ENCODE assay signal across 25 cellular contexts in genomic region chr11:20931029-20931428, GRCh38.
"Had no signal": no experiment of that assay in that cellular context is flagged by ENCODE, and none has a peak within 500 bp of the region (broad histone marks: within the 10 kb centered on the region; RNA-seq: fewer than 3 reads in every experiment).

No MANE protein-coding gene starts in this region.

- H3K27me3 ChIP-seq: stomach, suprapubic skin, testis, thyroid gland, tibial artery, tibial nerve, transverse colon, upper lobe of left lung, uterus, vagina had no signal

- DNase-seq: stimulated activated CD4-positive, alpha-beta T cell treated with anti-CD3 and anti-CD28 coated beads, Interleukin-2, amount 100 ng/mL, for 48 hours; stimulated activated CD4-positive, alpha-beta T cell treated with anti-CD3 and anti-CD28 coated beads, Interleukin-4, amount 100 ng/mL, for 1 hour; stimulated activated CD4-positive, alpha-beta T cell treated with anti-CD3 and anti-CD28 coated beads, Interleukin-4, amount 100 ng/mL, for 24 hours; stimulated activated CD4-positive, alpha-beta T cell treated with anti-CD3 and anti-CD28 coated beads, Interleukin-4, amount 100 ng/mL, for 4 hours; stimulated activated CD8-positive, alpha-beta memory T cell treated with anti-CD3 and anti-CD28 coated beads, Interleukin-4, amount 100 ng/mL, for 48 hours; stimulated activated naive B cell treated with anti-CD40 and anti-IgM and Interleukin-4, amounts not matched to agents 10 μg/mL and 1 μg/mL and 100 μg/mL, for 72 hours; stimulated activated naive CD4-positive, alpha-beta T cell; stimulated activated naive CD4-positive, alpha-beta T cell treated with Interleukin-2 at 50 U/mL for 16 hours; stimulated activated naive CD8-positive, alpha-beta T cell treated with anti-CD3 and anti-CD28 coated beads, Interleukin-15, amount 100 ng/mL, for 72 hours; stimulated activated naive CD8-positive, alpha-beta T cell treated with anti-CD3 and anti-CD28 coated beads, Interleukin-15, Interleukin-2, amounts not matched to agents 100 U/mL and 50 U/mL, for 24 hours; stomach; substantia nigra; testis; thyroid gland; tibial artery; transverse colon; trophoblast cell; upper lobe of left lung; uterus had no signal

- H3K4me3 ChIP-seq: stomach, suprapubic skin, testis, thoracic aorta, thyroid gland, tibial artery, tibial nerve, transverse colon, upper lobe of left lung, uterus, vagina had no signal

- H3K4me1 ChIP-seq: stomach, suprapubic skin, testis, thyroid gland, transverse colon, upper lobe of left lung, uterus, vagina had no signal

- ATAC-seq: stimulated activated effector memory CD8-positive, alpha-beta T cell treated with anti-CD3 and anti-CD28 coated beads, Interleukin-12 subunit alpha, Interleukin-12 subunit beta, amount 100 ng/mL, for 72 hours; stimulated activated memory B cell treated with anti-CD40 and anti-IgM and Interleukin-4, amounts not matched to agents 10 μg/mL and 1 μg/mL and 100 μg/mL, for 72 hours; stimulated activated naive B cell treated with anti-CD40 and anti-IgM and Interleukin-4, amounts not matched to agents 10 μg/mL and 1 μg/mL and 100 μg/mL, for 72 hours; stimulated activated naive CD8-positive, alpha-beta T cell treated with anti-CD3 and anti-CD28 coated beads, Interleukin-15, amount 100 ng/mL, for 72 hours; stimulated activated naive CD8-positive, alpha-beta T cell treated with anti-CD3 and anti-CD28 coated beads, Interleukin-15, Interleukin-2, amounts not matched to agents 100 U/mL and 50 U/mL, for 24 hours had no signal

- H3K27ac ChIP-seq: stomach, suprapubic skin, testis, thoracic aorta, thyroid gland, tibial artery, tibial nerve, transverse colon, upper lobe of left lung, uterus, vagina had no signal

- H3K9me3 ChIP-seq: stomach, suprapubic skin, testis, thoracic aorta, thyroid gland, tibial artery, tibial nerve, transverse colon, upper lobe of left lung, uterus, vagina had no signal

- H3K36me3 ChIP-seq: stomach, suprapubic skin, thoracic aorta, thyroid gland, tibial artery, tibial nerve, transverse colon, upper lobe of left lung, uterus, vagina had no signal
